2 cellular contexts compared by ENCODE assay signal in genomic region chr3:126483321-126483761, GRCh38.
TF ChIP-seq lines count a peak whose summit lies in the region.

No MANE protein-coding gene starts in this region.

TF ChIP-seq in H1, 55 proteins besides CTCF, POLR2A, EP300 and RAD21:
- TF ChIP-seq ATF2 (IDR thresholded peaks at IDR 0.05; ENCODE audit: low read length) (no peak), EZH2 (IDR thresholded peaks at IDR 0.05; ENCODE audit: low read depth, low read length, severe bottlenecking) (no peak), JUN (IDR thresholded peaks at IDR 0.05; ENCODE audit: low read depth, low read length) (no peak), SUZ12 (IDR thresholded peaks at IDR 0.05; ENCODE audit: low read length) (no peak), TBP (IDR thresholded peaks at IDR 0.05; ENCODE audit: low read depth, low read length) (no peak), E2F6 (IDR thresholded peaks at IDR 0.05) (no peak), SAP30 (IDR thresholded peaks at IDR 0.05; ENCODE audit: insufficient read depth, insufficient replicate concordance, low read length) (no peak), SIRT6 (IDR thresholded peaks at IDR 0.05; ENCODE audit: low read length) (no peak)

TF ChIP-seq in HepG2, 621 proteins besides CTCF, POLR2A, EP300 and RAD21:
- TF ChIP-seq ZBTB33 (CRISPR knock-in tag; IDR thresholded peaks at IDR 0.05) (peak; percentile 77), FOXP1 (IDR thresholded peaks at IDR 0.05) (no peak), FOXP1 (CRISPR knock-in tag; IDR thresholded peaks at IDR 0.05) (no peak)
